Comparison of ENCODE assay signal across 8 cellular contexts in the genomic region with DNA sequence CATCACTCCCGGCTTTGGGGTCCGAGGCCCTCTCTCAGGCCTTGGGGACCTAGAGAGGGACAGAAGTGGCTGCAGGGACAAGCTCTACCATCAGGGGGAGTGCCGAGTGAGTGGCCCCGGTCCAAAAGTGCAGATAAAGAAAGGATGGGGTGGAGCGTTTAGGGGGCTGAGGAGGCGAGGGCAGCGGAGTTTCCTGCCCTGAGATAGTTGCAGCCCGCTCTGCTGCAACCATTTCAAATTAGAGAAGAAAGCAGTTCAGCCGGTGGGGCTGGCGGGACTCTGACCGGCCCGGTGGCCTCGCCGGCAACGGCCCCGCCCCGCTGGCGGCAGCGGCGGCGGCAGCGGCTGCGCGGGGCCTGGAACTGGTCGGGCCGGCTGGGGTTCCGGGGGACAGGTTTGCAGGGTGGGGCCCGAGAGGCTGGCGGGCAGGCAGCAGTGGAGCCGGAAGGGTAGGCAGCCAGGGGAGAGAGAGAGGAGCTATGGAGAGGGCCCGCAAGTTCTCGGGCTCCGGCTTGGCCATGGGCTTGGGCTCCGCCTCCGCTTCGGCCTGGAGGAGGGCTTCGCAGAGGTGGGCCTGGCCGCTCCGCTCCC. TPM values are rescaled to one million over a fixed set of nuclear protein-coding genes. Genes with fewer than 3 reads are reported as not detected.
DNase-seq lines count a peak whose midpoint lies in the region; ATAC-seq, FAIRE-seq and TF ChIP-seq lines count a peak whose summit lies in the region.

No MANE protein-coding gene starts in this region.

- POLR2A ChIA-PET in AG04449 (lab: Yijun Ruan, JAX) (no interaction called here), PC-9 (lab: Charles Lee; ENCODE audit: unreplicated experiment) (interaction anchor here (0.6 kb wide), 1 partner anchor 840 kb away, joined by 3 read pairs; no protein-coding TSS in a partner anchor)

- peaks cover 26% of the 10 kb centered on the region for H3K79me2 ChIP-seq in PC-9 (ENCODE audit: low read depth)

- peaks cover 35% of the 10 kb centered on the region for H3K4me1 ChIP-seq in PC-9 (replicated peaks; ENCODE audit: insufficient read depth)
- peaks cover 0 to 3% (median 0%) of the 10 kb centered on the region in 3 donors for H3K4me1 ChIP-seq in pancreas

- H3K27me3 ChIP-seq in PC-9 (ENCODE audit: insufficient read depth, low read depth) (no peaks in the 10 kb centered on the region), pancreas (no peaks in the 10 kb centered on the region)

- FAIRE-seq in pancreas (lab: Jason Lieb, UNC) = no peak

- H3K36me3 ChIP-seq in PC-9 (ENCODE audit: low read depth) (peaks cover 4% of the 10 kb centered on the region; the same call in 1 of the 2 replicates), pancreas (no peaks in the 10 kb centered on the region)

- 1 to 18% methylated on average over 39 of the region's 39 CpGs for WGBS in pancreas, 2 donors

- H3K9me3 ChIP-seq in PC-9 (ENCODE audit: insufficient read depth, low read depth) (no peaks in the 10 kb centered on the region), pancreas (no peaks in the 10 kb centered on the region)

- ATAC-seq in GM18867 (IDR thresholded peaks at IDR 0.05; ENCODE audit: unreplicated experiment) (peak; percentile 67), HG03442 (IDR thresholded peaks at IDR 0.05; ENCODE audit: unreplicated experiment) (peak; percentile 49), pancreas (peak; percentile 11 to 36 (median 32))

- peak overlapping the region; percentile 68 for H3K27ac ChIP-seq in PC-9
- peak overlapping the region in 2 of 4 donors; percentile 55 to 74 for H3K27ac ChIP-seq in pancreas

- H3K9me2 ChIP-seq in PC-9 (ENCODE audit: insufficient read depth) = no peaks in the 10 kb centered on the region

- intact Hi-C loops in PC-9 (cut with micrococcal nuclease; ENCODE audit: unreplicated experiment) = loop anchor here (10.0 kb wide), 1 partner anchor 213 kb away; no protein-coding TSS in a partner anchor
- intact Hi-C loops in pancreas (cut with DNase I) = no loop called here

- H4K20me1 ChIP-seq in PC-9 (ENCODE audit: insufficient read depth) = no peaks in the 10 kb centered on the region; the same call in 1 of the 2 replicates

- BruUV-seq in PC-9 (replicated peaks; lab: Mats Ljungman, UMichigan) = no TSS peak

- H3K4me3 ChIP-seq in AG04449 (ENCODE audit: low read depth, low read length) (peak overlapping the region; percentile 56), PC-9 (peak overlapping the region; percentile 82), pancreas (peak overlapping the region; percentile 20 to 56 (median 35))

- peaks cover 21% of the 10 kb centered on the region; the same call in 1 of the 2 replicates for H3F3A ChIP-seq in PC-9 (ENCODE audit: insufficient read depth, low read depth)

- DNase-seq in AG04449 (ENCODE audit: low read depth, low spot score) = no peak
- DNase-seq in PC-9 = peak; percentile 56 to 83
- peak; percentile 42 for DNase-seq in activated gamma-delta T cell treated with anti-CD3 and anti-CD28 coated beads, Interleukin-2, amount 50 U/mL, for 16 hours (ENCODE audit: low read depth)
- DNase-seq in glomerular visceral epithelial cell (ENCODE audit: extremely low spot score) = peak; percentile 47
- peak; percentile 39 to 82 (median 64) for DNase-seq in pancreas
- no peak for DNase-seq in SKM-1 treated with dmso at 0.1 percent for 144 hours (lab: John Stamatoyannopoulos, UW; ENCODE audit: unreplicated experiment)

- peak overlapping the region; percentile 95 for H3K4me2 ChIP-seq in PC-9

- H2AFZ ChIP-seq in PC-9 = peak overlapping the region; percentile 93

- CTCF ChIA-PET in AG04449 (lab: Yijun Ruan, JAX) = interaction anchor here (0.6 to 3.1 kb wide), 16 partner anchors 9 to 732 kb away, joined by 3 to 24 read pairs (median 3); no protein-coding TSS in a partner anchor
- CTCF ChIA-PET in PC-9 (lab: Charles Lee) = interaction anchor here (0.7 to 1.5 kb wide), 3 partner anchors 29 to 101 kb away, joined by 3 to 13 read pairs (median 4); a partner anchor contains a TSS

- peak; percentile 78 for TF ChIP-seq CTCF in AG04449 (IDR thresholded peaks at IDR 0.05; ENCODE audit: insufficient read depth, low read length, missing control alignments)
- TF ChIP-seq CTCF in PC-9 (conservative IDR thresholded peaks at IDR 0.05) = peak; percentile 79
- peak; percentile 39 to 53 (median 47) for TF ChIP-seq CTCF in pancreas (IDR thresholded peaks at IDR 0.05)

RNA-seq across cellular contexts. Expression of a gene that starts 7.6 kb away (rescaled TPM):
- total RNA-seq in PC-9 (2021) = 55.6 and 61.1 TPM in 2 replicates
- total RNA-seq in pancreas = 10 to 100 TPM; 35.3 to 55.7 (median 47.1) TPM
- polyA plus RNA-seq in pancreas = 10 to 100 TPM; 18.7 to 19.0 TPM

RNA-seq across cellular contexts. Expression of a gene that starts 29.1 kb away (rescaled TPM):
- total RNA-seq in PC-9 (2021) = 0.44 TPM in 1 of 2 replicates, not detected in the other
- not detected for total RNA-seq in pancreas
- polyA plus RNA-seq in pancreas = not detected

Comparison
In these comparisons a context has a peak if more than half of its experiments do, and no peak if none do; other contexts are left out.
1. DNase-seq: peak in PC-9 (2 of 2), activated gamma-delta T cell treated with anti-CD3 and anti-CD28 coated beads, Interleukin-2, amount 50 U/mL, for 16 hours (single experiment), glomerular visceral epithelial cell (single experiment) and pancreas (6 of 6); none in AG04449 (single experiment) and SKM-1 treated with dmso at 0.1 percent for 144 hours (single experiment).
2. Peak in every context shown above with its lines, with median percentiles within 50 percentile points of each other: H3K4me3 ChIP-seq, CTCF ChIP-seq and ATAC-seq.